In the genomic region with DNA sequence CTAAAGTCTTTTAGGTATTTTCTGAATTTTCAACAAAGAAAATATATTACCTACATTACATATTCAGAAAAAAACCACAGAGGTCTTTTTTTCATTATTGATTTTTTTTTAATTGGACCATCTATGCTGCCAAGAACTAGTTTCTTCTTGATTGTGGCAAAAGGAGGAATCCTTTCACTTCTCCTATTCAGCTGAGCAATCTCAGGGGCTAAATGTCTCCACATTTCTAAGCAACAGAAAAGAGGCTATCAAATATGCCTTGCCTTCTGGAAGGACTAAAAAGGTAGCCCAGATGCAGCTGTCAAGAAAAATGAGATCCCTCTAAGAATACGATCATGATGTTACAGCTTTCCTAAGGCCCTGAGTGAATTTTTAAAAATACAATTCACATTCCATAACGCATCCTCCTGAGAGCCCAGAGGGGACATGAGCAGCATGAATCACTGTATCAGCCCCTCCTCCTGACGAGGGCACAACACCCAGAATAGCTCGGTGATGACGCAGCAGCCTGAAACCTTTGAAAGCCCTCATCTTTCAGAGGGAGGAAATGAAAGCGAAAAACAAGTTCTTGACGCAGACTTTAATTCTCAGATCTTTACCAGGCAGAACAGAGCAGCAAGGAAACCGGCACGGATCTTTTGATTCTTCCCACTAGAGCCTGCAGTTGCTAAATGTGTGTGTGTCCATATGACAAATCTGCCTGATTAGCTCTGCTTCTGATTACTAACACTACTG, we compare ENCODE assay signal across 1 cellular context.
TF ChIP-seq lines count a peak whose summit lies in the region.

No MANE protein-coding gene starts in this region.

TF ChIP-seq in K562, 482 proteins besides CTCF, POLR2A, EP300 and RAD21 (continued from another document):
- TF ChIP-seq, protein P1, sequence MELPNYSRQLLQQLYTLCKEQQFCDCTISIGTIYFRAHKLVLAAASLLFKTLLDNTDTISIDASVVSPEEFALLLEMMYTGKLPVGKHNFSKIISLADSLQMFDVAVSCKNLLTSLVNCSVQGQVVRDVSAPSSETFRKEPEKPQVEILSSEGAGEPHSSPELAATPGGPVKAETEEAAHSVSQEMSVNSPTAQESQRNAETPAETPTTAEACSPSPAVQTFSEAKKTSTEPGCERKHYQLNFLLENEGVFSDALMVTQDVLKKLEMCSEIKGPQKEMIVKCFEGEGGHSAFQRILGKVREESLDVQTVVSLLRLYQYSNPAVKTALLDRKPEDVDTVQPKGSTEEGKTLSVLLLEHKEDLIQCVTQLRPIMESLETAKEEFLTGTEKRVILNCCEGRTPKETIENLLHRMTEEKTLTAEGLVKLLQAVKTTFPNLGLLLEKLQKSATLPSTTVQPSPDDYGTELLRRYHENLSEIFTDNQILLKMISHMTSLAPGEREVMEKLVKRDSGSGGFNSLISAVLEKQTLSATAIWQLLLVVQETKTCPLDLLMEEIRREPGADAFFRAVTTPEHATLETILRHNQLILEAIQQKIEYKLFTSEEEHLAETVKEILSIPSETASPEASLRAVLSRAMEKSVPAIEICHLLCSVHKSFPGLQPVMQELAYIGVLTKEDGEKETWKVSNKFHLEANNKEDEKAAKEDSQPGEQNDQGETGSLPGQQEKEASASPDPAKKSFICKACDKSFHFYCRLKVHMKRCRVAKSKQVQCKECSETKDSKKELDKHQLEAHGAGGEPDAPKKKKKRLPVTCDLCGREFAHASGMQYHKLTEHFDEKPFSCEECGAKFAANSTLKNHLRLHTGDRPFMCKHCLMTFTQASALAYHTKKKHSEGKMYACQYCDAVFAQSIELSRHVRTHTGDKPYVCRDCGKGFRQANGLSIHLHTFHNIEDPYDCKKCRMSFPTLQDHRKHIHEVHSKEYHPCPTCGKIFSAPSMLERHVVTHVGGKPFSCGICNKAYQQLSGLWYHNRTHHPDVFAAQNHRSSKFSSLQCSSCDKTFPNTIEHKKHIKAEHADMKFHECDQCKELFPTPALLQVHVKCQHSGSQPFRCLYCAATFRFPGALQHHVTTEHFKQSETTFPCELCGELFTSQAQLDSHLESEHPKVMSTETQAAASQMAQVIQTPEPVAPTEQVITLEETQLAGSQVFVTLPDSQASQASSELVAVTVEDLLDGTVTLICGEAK (IDR thresholded peaks at IDR 0.05), result no peak
- TF ChIP-seq, protein P1 (CRISPR knock-in tag; IDR thresholded peaks at IDR 0.05), result no peak
- peak; percentile 69; the same call in 1 of the 2 replicates for TF ChIP-seq CREB1 (IDR thresholded peaks at IDR 0.05)
- peak; percentile 65; the same call in 1 of the 2 replicates for TF ChIP-seq CREB1 (CRISPR knock-in tag; IDR thresholded peaks at IDR 0.05)
- TF ChIP-seq ZFP91 (CRISPR knock-in tag; IDR thresholded peaks at IDR 0.05), result no peak
- no peak for TF ChIP-seq CBX2 (IDR thresholded peaks at IDR 0.05; ENCODE audit: insufficient read depth, low read length, poor library complexity, severe bottlenecking)
- TF ChIP-seq BDP1 (IDR thresholded peaks at IDR 0.05; ENCODE audit: insufficient read depth, insufficient read length), result no peak
- TF ChIP-seq, protein P2, sequence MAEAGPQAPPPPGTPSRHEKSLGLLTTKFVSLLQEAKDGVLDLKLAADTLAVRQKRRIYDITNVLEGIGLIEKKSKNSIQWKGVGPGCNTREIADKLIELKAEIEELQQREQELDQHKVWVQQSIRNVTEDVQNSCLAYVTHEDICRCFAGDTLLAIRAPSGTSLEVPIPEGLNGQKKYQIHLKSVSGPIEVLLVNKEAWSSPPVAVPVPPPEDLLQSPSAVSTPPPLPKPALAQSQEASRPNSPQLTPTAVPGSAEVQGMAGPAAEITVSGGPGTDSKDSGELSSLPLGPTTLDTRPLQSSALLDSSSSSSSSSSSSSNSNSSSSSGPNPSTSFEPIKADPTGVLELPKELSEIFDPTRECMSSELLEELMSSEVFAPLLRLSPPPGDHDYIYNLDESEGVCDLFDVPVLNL (CRISPR knock-in tag; IDR thresholded peaks at IDR 0.05; ENCODE audit: low read depth), result no peak
- TF ChIP-seq RFX7 (CRISPR knock-in tag; IDR thresholded peaks at IDR 0.05), result no peak
- TF ChIP-seq ZNF280B (CRISPR knock-in tag; IDR thresholded peaks at IDR 0.05), result no peak
- TF ChIP-seq ATF3 (IDR thresholded peaks at IDR 0.05), result peak; percentile 90
- no peak for TF ChIP-seq ATF3 (CRISPR knock-in tag; conservative IDR thresholded peaks at IDR 0.05)
- peak; percentile 77; the same call in 1 of the 2 replicates for TF ChIP-seq ATF7 (IDR thresholded peaks at IDR 0.05)
- no peak for TF ChIP-seq ELF2 (CRISPR knock-in tag; IDR thresholded peaks at IDR 0.05)
- TF ChIP-seq SAFB (IDR thresholded peaks at IDR 0.05; ENCODE audit: borderline replicate concordance, low read depth, low read length), result no peak
- peak; percentile 19; the same call in 1 of the 2 replicates for TF ChIP-seq LEF1 (IDR thresholded peaks at IDR 0.05)
- no peak for TF ChIP-seq ZNF668 (CRISPR knock-in tag; IDR thresholded peaks at IDR 0.05)
- TF ChIP-seq ZNF134 (CRISPR knock-in tag; conservative IDR thresholded peaks at IDR 0.05), result no peak
- TF ChIP-seq ETV1 (tag; conservative IDR thresholded peaks at IDR 0.05; ENCODE audit: low read depth), result peak; percentile 47; the same call in 1 of the 2 replicates
- TF ChIP-seq TARDBP (IDR thresholded peaks at IDR 0.05), result no peak
- TF ChIP-seq NCOA1 (IDR thresholded peaks at IDR 0.05; ENCODE audit: low read depth), result no peak
- no peak for TF ChIP-seq LARP7 (IDR thresholded peaks at IDR 0.05)
- TF ChIP-seq ZFP30 (CRISPR knock-in tag; IDR thresholded peaks at IDR 0.05; ENCODE audit: borderline replicate concordance), result no peak
- no peak for TF ChIP-seq ZNF589 (CRISPR knock-in tag; IDR thresholded peaks at IDR 0.05; ENCODE audit: low read depth)
